9 cellular contexts compared by ENCODE assay signal in genomic region chr11:58286249-58286648, GRCh38. TPM values are rescaled to one million over a fixed set of nuclear protein-coding genes. Genes with fewer than 3 reads are reported as not detected.
A peak's percentile ranks its signal among the peaks of the same experiment; 100 is the strongest.
DNase-seq lines count a peak whose midpoint lies in the region; ATAC-seq, FAIRE-seq and TF ChIP-seq lines count a peak whose summit lies in the region.
"Had no signal": no experiment of that assay in that cellular context is flagged by ENCODE, and none has a peak within 500 bp of the region (broad histone marks: within the 10 kb centered on the region; RNA-seq: fewer than 3 reads in every experiment).

No MANE protein-coding gene starts in this region.

- H3K79me2 ChIP-seq in keratinocyte (ENCODE audit: control insufficient read depth, insufficient read depth, low read length): no peaks in the 10 kb centered on the region

- peak; percentile 52 for DNase-seq in EL
- peak; percentile 26 for DNase-seq in HT1080 (ENCODE audit: low read depth)
- no peak for DNase-seq in WERI-Rb-1
- DNase-seq in keratinocyte (ENCODE audit: low read depth, low spot score): no peak
- DNase-seq in DMS114 treated with DMSO at 0.1 percent for 48 hours (lab: John Stamatoyannopoulos, UW; ENCODE audit: unreplicated experiment): no peak
- no peak for DNase-seq in activated naive CD4-positive, alpha-beta T cell treated with Interleukin-2 at 50 U/mL for 16 hours
- DNase-seq in tibial artery: no peak

- H3K27me3 ChIP-seq in WERI-Rb-1 (ENCODE audit: insufficient read depth, low read depth, severe bottlenecking) (peaks cover 16% of the 10 kb centered on the region), keratinocyte (ENCODE audit: control insufficient read depth, extremely low read depth, insufficient read depth, low read length) (no peaks in the 10 kb centered on the region), tibial artery (no peaks in the 10 kb centered on the region)

- ATAC-seq in GM19395 (IDR thresholded peaks at IDR 0.05; ENCODE audit: unreplicated experiment): peak; percentile 84

- H3K9ac ChIP-seq in keratinocyte (ENCODE audit: control insufficient read depth, extremely low read depth, insufficient read depth, low read length): no peak overlapping the region

- no peak overlapping the region for H2AFZ ChIP-seq in keratinocyte (ENCODE audit: control insufficient read depth, low read length)

- no peak overlapping the region for H3K4me3 ChIP-seq in WERI-Rb-1 (ENCODE audit: low read depth, low read length)
- H3K4me3 ChIP-seq in keratinocyte (ENCODE audit: control insufficient read depth in 2 of 3, extremely low read depth in 1 of 3, insufficient read depth in 2 of 3, low read depth in 1 of 3, low read length in 3 of 3): no peak overlapping the region
- no peak overlapping the region for H3K4me3 ChIP-seq in tibial artery

- FAIRE-seq in keratinocyte (lab: Jason Lieb, UNC): peak; percentile 90

- H3K9me3 ChIP-seq in WERI-Rb-1 (ENCODE audit: severe bottlenecking) (no peaks in the 10 kb centered on the region), keratinocyte (ENCODE audit: control insufficient read depth, low read depth, low read length) (no peaks in the 10 kb centered on the region), tibial artery (peaks cover 0 to 8% (median 0%) of the 10 kb centered on the region in 3 donors)

- no peak overlapping the region for H3K4me2 ChIP-seq in keratinocyte (ENCODE audit: control insufficient read depth, extremely low read depth, insufficient read depth, low read depth, low read length)

- no peak overlapping the region for H3K27ac ChIP-seq in WERI-Rb-1
- H3K27ac ChIP-seq in keratinocyte (ENCODE audit: control insufficient read depth, insufficient read depth, low read length): no peak overlapping the region
- no peak overlapping the region for H3K27ac ChIP-seq in tibial artery

- intact Hi-C loops in tibial artery (cut with DNase I; ENCODE audit: low total_unique reads): no loop called here

- no peaks in the 10 kb centered on the region for H3K9me1 ChIP-seq in keratinocyte (ENCODE audit: control insufficient read depth, extremely low read depth, insufficient read depth, low read length)

- TF ChIP-seq CTCF in WERI-Rb-1 (IDR thresholded peaks at IDR 0.05; ENCODE audit: low read depth, low read length) (peak; percentile 64), keratinocyte (optimal IDR thresholded peaks at IDR 0.05 in 1 of 3, IDR thresholded peaks at IDR 0.05 in 1 of 3, conservative IDR thresholded peaks at IDR 0.05 in 1 of 3; ENCODE audit: extremely low read depth in 1 of 3, insufficient read depth in 2 of 3, low read length in 3 of 3) (peak; percentile 71 to 83 (median 72)), tibial artery (IDR thresholded peaks at IDR 0.05) (no peak)

- H3K4me1 ChIP-seq in keratinocyte (ENCODE audit: control insufficient read depth, extremely low read depth, insufficient read depth, low read length) (peaks cover 3% of the 10 kb centered on the region), tibial artery (no peaks in the 10 kb centered on the region)

- H3K36me3 ChIP-seq in WERI-Rb-1 (no peaks in the 10 kb centered on the region), keratinocyte (ENCODE audit: control insufficient read depth in 2 of 2, extremely low read depth in 1 of 2, insufficient read depth in 2 of 2, low read length in 2 of 2) (no peaks in the 10 kb centered on the region), tibial artery (no peaks in the 10 kb centered on the region)

- H4K20me1 ChIP-seq in keratinocyte (ENCODE audit: control insufficient read depth, extremely low read depth, insufficient read depth, low read length): no peaks in the 10 kb centered on the region

- dilution Hi-C loops in keratinocyte (cut with MboI; ENCODE audit: extremely low pct_ligation_motif_present, low sequenced_read_pairs): no loop called here

RNA-seq across cellular contexts. Expression of gene OR10W1, which starts 18.2 kb away (rescaled TPM):
- not detected in 2 replicates for total RNA-seq in HT1080 (2014; rRNA removed; shearing (Covaris generic))
- polyA plus RNA-seq in HT1080 (2015; cell fraction: cytosol; rRNA removed): not detected in 2 replicates
- polyA plus RNA-seq in HT1080 (2015; cell fraction: nucleus; rRNA removed): not detected in 2 replicates
- not detected in 3 replicates for polyA plus RNA-seq in keratinocyte
- polyA plus RNA-seq in keratinocyte (2011; ENCODE audit: low read depth): not detected
- not detected in 2 replicates for polyA plus RNA-seq in keratinocyte (2011; cell fraction: cytosol; rRNA removed)
- not detected in 2 replicates for polyA plus RNA-seq in keratinocyte (2011; cell fraction: nucleus; rRNA removed)
- polyA plus RNA-seq in keratinocyte (2012; ENCODE audit: low replicate concordance): not detected in 2 replicates
- 0.63 TPM in 1 of 3 replicates, not detected in the others for polyA minus RNA-seq in keratinocyte
- not detected for polyA minus RNA-seq in keratinocyte (2011; cell fraction: cytosol; rRNA and poly(A)+ RNA removed)
- not detected in 2 replicates for polyA minus RNA-seq in keratinocyte (2011; cell fraction: nucleus; rRNA and poly(A)+ RNA removed)
- total RNA-seq: activated CD8-positive, alpha-beta memory T cell treated with anti-CD3 and anti-CD28 coated beads for 36 hours had no signal

RNA-seq across cellular contexts. Expression of gene OR10Q1, which starts 57.5 kb away (rescaled TPM):
- not detected in 2 replicates for total RNA-seq in HT1080 (2014; rRNA removed; shearing (Covaris generic))
- polyA plus RNA-seq in HT1080 (2015; cell fraction: cytosol; rRNA removed): not detected in 2 replicates
- not detected in 2 replicates for polyA plus RNA-seq in HT1080 (2015; cell fraction: nucleus; rRNA removed)
- not detected in 3 replicates for polyA plus RNA-seq in keratinocyte
- polyA plus RNA-seq in keratinocyte (2011; ENCODE audit: low read depth): not detected
- polyA plus RNA-seq in keratinocyte (2011; cell fraction: cytosol; rRNA removed): not detected in 2 replicates
- polyA plus RNA-seq in keratinocyte (2011; cell fraction: nucleus; rRNA removed): 0.15 TPM in 1 of 2 replicates, not detected in the other
- polyA plus RNA-seq in keratinocyte (2012; ENCODE audit: low replicate concordance): not detected in 2 replicates
- polyA minus RNA-seq in keratinocyte: 1.8 TPM in 1 of 3 replicates, not detected in the others
- not detected for polyA minus RNA-seq in keratinocyte (2011; cell fraction: cytosol; rRNA and poly(A)+ RNA removed)
- not detected in 2 replicates for polyA minus RNA-seq in keratinocyte (2011; cell fraction: nucleus; rRNA and poly(A)+ RNA removed)
- total RNA-seq: activated CD8-positive, alpha-beta memory T cell treated with anti-CD3 and anti-CD28 coated beads for 36 hours had no signal

Comparison
In these comparisons a context has a peak if more than half of its experiments do, and no peak if none do; other contexts are left out.
1. DNase-seq: peak in EL (single experiment) and HT1080 (single experiment); none in WERI-Rb-1 (single experiment), keratinocyte (single experiment), DMS114 treated with DMSO at 0.1 percent for 48 hours (single experiment), activated naive CD4-positive, alpha-beta T cell treated with Interleukin-2 at 50 U/mL for 16 hours (single experiment) and tibial artery (0 of 2).
2. CTCF ChIP-seq: peak in WERI-Rb-1 (single experiment) and keratinocyte (3 of 3); none in tibial artery (0 of 2).